ENCODE assay signal across 18 cellular contexts in genomic region chr20:57123139-57123903, GRCh38.
DNase-seq lines count a peak whose midpoint lies in the region; ATAC-seq and TF ChIP-seq lines count a peak whose summit lies in the region.
"Had no signal": no experiment of that assay in that cellular context is flagged by ENCODE, and none has a peak within 500 bp of the region (broad histone marks: within the 10 kb centered on the region; RNA-seq: fewer than 3 reads in every experiment).

No MANE protein-coding gene starts in this region.

- H3K4me3 Mint-ChIP-seq in type B pancreatic cell = peak overlapping the region; percentile 40
- H3K4me3 Mint-ChIP-seq: CD14-positive monocyte; CD8-positive, alpha-beta T cell; HFFc6 had no signal

- no peak overlapping the region for H3K27ac ChIP-seq in BLaER1 treated with 17β-estradiol and CSF1 and Interleukin-3, amounts not matched to agents 10 nM and 100 nM
- H3K27ac ChIP-seq in HEK293 (ENCODE audit: extremely low read depth, low read depth, low read length) = no peak overlapping the region
- H3K27ac ChIP-seq: HL-60, KMS-11 had no signal

- H3K9me3 Mint-ChIP-seq in type B pancreatic cell = no peaks in the 10 kb centered on the region
- H3K9me3 Mint-ChIP-seq: HFFc6 had no signal

- H3K36me3 Mint-ChIP-seq in type B pancreatic cell = no peaks in the 10 kb centered on the region
- H3K36me3 Mint-ChIP-seq: CD14-positive monocyte; CD8-positive, alpha-beta T cell had no signal

- ATAC-seq in GM19395 (IDR thresholded peaks at IDR 0.05; ENCODE audit: unreplicated experiment) = no peak
- ATAC-seq: CD8-positive, alpha-beta T cell had no signal

- H3K27me3 Mint-ChIP-seq in type B pancreatic cell = peaks cover 6% of the 10 kb centered on the region

- POLR2A ChIA-PET in HEK293 (lab: Yijun Ruan, JAX) = no interaction called here

- peak overlapping the region in 9 of 11 experiments; percentile 27 to 80 (median 67); a peak in 15 of 22 replicates for H3K4me2 ChIP-seq in BLaER1 treated with 17β-estradiol and CSF1 and Interleukin-3, amounts not matched to agents 10 nM and 100 nM
- H3K4me2 ChIP-seq: KMS-11 had no signal

- H3K9me3 ChIP-seq in BLaER1 treated with 17β-estradiol and CSF1 and Interleukin-3, amounts not matched to agents 10 nM and 100 nM (replicated peaks in 1 of 11) = no peaks in the 10 kb centered on the region
- no peaks in the 10 kb centered on the region for H3K9me3 ChIP-seq in HEK293 (ENCODE audit: control insufficient read depth, insufficient read depth, low read depth, low read length)
- H3K9me3 ChIP-seq: HAP-1 had no signal

- H3K27me3 ChIP-seq in BLaER1 treated with 17β-estradiol and CSF1 and Interleukin-3, amounts not matched to agents 10 nM and 100 nM = peaks cover 0 to 3% (median 0%) of the 10 kb centered on the region in 11 experiments; a peak in 1 of 22 replicates

- peak; percentile 4 for DNase-seq in foreskin melanocyte
- no peak for DNase-seq in type B pancreatic cell (ENCODE audit: extremely low spot score, unreplicated experiment)
- no peak for DNase-seq in NCI-H82 (lab: John Stamatoyannopoulos, UW)
- DNase-seq in DMS153 treated with DMSO at 0.1 percent for 48 hours (lab: John Stamatoyannopoulos, UW; ENCODE audit: unreplicated experiment) = no peak
- DNase-seq: ACHN; CD8-positive, alpha-beta T cell; COR-L47; DMS153; DND-41; HFFc6; IMR-90 had no signal

- peaks cover 16 to 64% (median 61%) of the 10 kb centered on the region in 10 experiments; a peak in 19 of 20 replicates for H3K4me1 ChIP-seq in BLaER1 treated with 17β-estradiol and CSF1 and Interleukin-3, amounts not matched to agents 10 nM and 100 nM
- peaks cover 15% of the 10 kb centered on the region for H3K4me1 ChIP-seq in HEK293 (ENCODE audit: control insufficient read depth, insufficient read depth, low read length)
- H3K4me1 ChIP-seq: HAP-1 had no signal

- no peaks in the 10 kb centered on the region for H3K36me3 ChIP-seq in BLaER1 treated with 17β-estradiol and CSF1 and Interleukin-3, amounts not matched to agents 10 nM and 100 nM
- no peaks in the 10 kb centered on the region for H3K36me3 ChIP-seq in HEK293 (ENCODE audit: control insufficient read depth in 2 of 2, insufficient read depth in 1 of 2, low read length in 2 of 2)
- H3K36me3 ChIP-seq: HAP-1 had no signal

- TF ChIP-seq CTCF in HEK293 (tag by site-specific recombination; IDR thresholded peaks at IDR 0.05) = no peak
- no peak for TF ChIP-seq CTCF in type B pancreatic cell (conservative IDR thresholded peaks at IDR 0.05)

- 0 out of 22 replicates have a peak, but pooled peaks cover 0 to 4% (median 0%) of the 10 kb centered on the region in 11 experiments for H4K20me1 ChIP-seq in BLaER1 treated with 17β-estradiol and CSF1 and Interleukin-3, amounts not matched to agents 10 nM and 100 nM

- H3K9ac ChIP-seq in BLaER1 treated with 17β-estradiol and CSF1 and Interleukin-3, amounts not matched to agents 10 nM and 100 nM = no peak overlapping the region
- H3K9ac ChIP-seq: KMS-11 had no signal

- H3K4me1 Mint-ChIP-seq in type B pancreatic cell (ENCODE audit: unreplicated experiment) = peaks cover 31% of the 10 kb centered on the region
- H3K4me1 Mint-ChIP-seq: CD14-positive monocyte had no signal

- H3K27ac Mint-ChIP-seq in type B pancreatic cell = peak overlapping the region; percentile 13
- H3K27ac Mint-ChIP-seq: CD14-positive monocyte; CD8-positive, alpha-beta T cell; HFFc6 had no signal

- H3K4me3 ChIP-seq in BLaER1 treated with 17β-estradiol and CSF1 and Interleukin-3, amounts not matched to agents 10 nM and 100 nM = no peak overlapping the region
- H3K4me3 ChIP-seq in HEK293 (ENCODE audit: low read depth, low read length) = no peak overlapping the region
- H3K4me3 ChIP-seq: HAP-1 had no signal

- CTCF ChIA-PET in HEK293 (lab: Yijun Ruan, JAX) = interaction anchor here (0.9 kb wide), 1 partner anchor 149 kb away, joined by 3 read pairs; no protein-coding TSS in a partner anchor

TF ChIP-seq in HEK293, 187 proteins besides CTCF, POLR2A, EP300 and RAD21:
- no peak for TF ChIP-seq HIC1 (tag by site-specific recombination; IDR thresholded peaks at IDR 0.05)
- TF ChIP-seq ZBTB17 (tag by site-specific recombination; IDR thresholded peaks at IDR 0.05) = peak; percentile 86
- peak; percentile 5; the same call in 1 of the 2 replicates for TF ChIP-seq SP7 (tag by site-specific recombination; IDR thresholded peaks at IDR 0.05)
- peak; percentile 59 for TF ChIP-seq SETDB1 (IDR thresholded peaks at IDR 0.05; ENCODE audit: insufficient read length, low read length)
- no peak for TF ChIP-seq ZNF433 (tag by site-specific recombination; IDR thresholded peaks at IDR 0.05; ENCODE audit: low read depth)
- TF ChIP-seq ZSCAN5A (tag by site-specific recombination; IDR thresholded peaks at IDR 0.05) = no peak
